34 cellular contexts compared by ENCODE assay signal in the genomic region with DNA sequence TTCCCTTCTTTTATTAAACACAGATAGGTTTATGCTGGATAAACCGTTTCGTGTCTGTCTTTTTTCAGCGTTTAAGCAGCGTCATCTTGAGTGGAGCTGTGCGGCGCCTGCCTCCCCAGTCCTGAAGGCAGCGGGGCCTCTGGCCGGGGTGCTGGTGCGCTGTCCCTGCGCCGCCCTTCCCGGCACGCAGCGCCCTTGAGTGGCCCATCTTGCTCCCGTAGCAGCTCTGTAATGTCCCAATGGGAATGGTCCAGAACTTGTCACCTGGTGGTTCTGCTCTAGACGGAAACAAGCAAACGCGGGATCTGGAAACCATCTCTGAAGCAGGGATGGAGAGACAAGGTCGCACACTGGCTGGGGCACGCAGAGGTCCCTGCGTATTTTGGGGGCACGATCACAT. TPM values are rescaled to one million over a fixed set of nuclear protein-coding genes. Genes with fewer than 3 reads are reported as not detected.
"Had no signal": no experiment of that assay in that cellular context is flagged by ENCODE, and none has a peak within 500 bp of the region (broad histone marks: within the 10 kb centered on the region; RNA-seq: fewer than 3 reads in every experiment).

No MANE protein-coding gene starts in this region.

- H3K4me1 Mint-ChIP-seq: activated B cell treated with CpG ODN at 0.5 μM for 24 hours; activated CD4-positive, alpha-beta T cell treated with anti-CD3 and anti-CD28 coated beads for 36 hours; activated CD4-positive, alpha-beta T cell treated with anti-CD3 and anti-CD28 coated beads, Interleukin-2, amount 10 ng/mL, durations not matched to agents 24 days and 14 days; activated naive CD4-positive, alpha-beta T cell treated with anti-CD3 and anti-CD28 coated beads, Interleukin-2, amount 50 U/mL, for 24 hours; activated naive CD8-positive, alpha-beta T cell treated with anti-CD3 and anti-CD28 coated beads, Interleukin-2, amount 50 U/mL, for 24 hours; central memory CD8-positive, alpha-beta T cell; endodermal cell; T-cell had no signal

- H3K4me3 ChIP-seq: adrenal gland, body of pancreas, coronary artery, dorsolateral prefrontal cortex had no signal

- DNase-seq: activated B cell treated with CpG ODN at 0.5 μM for 24 hours; activated CD4-positive, alpha-beta memory T cell treated with anti-CD3 and anti-CD28 coated beads for 36 hours; activated CD4-positive, alpha-beta T cell treated with anti-CD3 and anti-CD28 coated beads for 36 hours; activated CD4-positive, alpha-beta T cell treated with anti-CD3 and anti-CD28 coated beads, Interleukin-2, amount 10 ng/mL, durations not matched to agents 24 days and 14 days; activated CD8-positive, alpha-beta memory T cell treated with anti-CD3 and anti-CD28 coated beads, Interleukin-2, amount 10 ng/mL, durations not matched to agents 7 days and 5 days; activated CD8-positive, alpha-beta memory T cell treated with anti-CD3 and anti-CD28 coated beads, Interleukin-2, amount 50 U/mL, for 4 hours; activated CD8-positive, alpha-beta T cell treated with anti-CD3 and anti-CD28 coated beads, Interleukin-2, amount 10 ng/mL, durations not matched to agents 7 days and 5 days; activated effector memory CD4-positive, alpha-beta T cell treated with anti-CD3 and anti-CD28 coated beads, Interleukin-2, amount 50 U/mL, for 16 hours; activated naive CD4-positive, alpha-beta T cell treated with anti-CD3 and anti-CD28 coated beads for 36 hours; activated naive CD8-positive, alpha-beta T cell treated with anti-CD3 and anti-CD28 coated beads for 36 hours; activated naive CD8-positive, alpha-beta T cell treated with anti-CD3 and anti-CD28 coated beads, Interleukin-2, amount 50 U/mL, for 24 hours; activated T-cell treated with anti-CD3 and anti-CD28 coated beads, Interleukin-2, amount 50 U/mL, for 1 hour; activated T-cell treated with anti-CD3 and anti-CD28 coated beads, Interleukin-2, amount 50 U/mL, for 48 hours; adrenal gland; amygdala; aorta; body of pancreas; effector memory CD4-positive, alpha-beta T cell; endodermal cell; foreskin fibroblast; SW 1271; T-cell; T1000; WERI-Rb-1 had no signal

- H3K27ac ChIP-seq: adrenal gland, body of pancreas, coronary artery, dorsolateral prefrontal cortex had no signal

- H3K9me3 Mint-ChIP-seq: activated B cell treated with CpG ODN at 0.5 μM for 24 hours; activated CD4-positive, alpha-beta memory T cell treated with anti-CD3 and anti-CD28 coated beads for 36 hours; activated CD4-positive, alpha-beta T cell treated with anti-CD3 and anti-CD28 coated beads, Interleukin-2, amount 10 ng/mL, durations not matched to agents 24 days and 14 days; activated naive CD4-positive, alpha-beta T cell treated with anti-CD3 and anti-CD28 coated beads for 36 hours; activated naive CD4-positive, alpha-beta T cell treated with anti-CD3 and anti-CD28 coated beads, Interleukin-2, amount 50 U/mL, for 24 hours; activated naive CD8-positive, alpha-beta T cell treated with anti-CD3 and anti-CD28 coated beads for 36 hours; activated naive CD8-positive, alpha-beta T cell treated with anti-CD3 and anti-CD28 coated beads, Interleukin-2, amount 50 U/mL, for 24 hours; activated T-helper 1 cell treated with anti-CD3 and anti-CD28 coated beads, Interleukin-12 subunit alpha, Interleukin-12 subunit beta, Interleukin-2, Interleukin-4 antibody, amounts not matched to agents 30 ng/mL and 10 ng/mL and 1 ng/mL, durations not matched to agents 14 hours and 24 hours and 36 hours; activated T-helper 2 cell treated with anti-CD3 and anti-CD28 coated beads, Interferon-gamma antibody, Interleukin-2, Interleukin-4, amounts not matched to agents 10 μg/mL and 5 μg/mL and 100 μg/mL, durations not matched to agents 14 hours and 24 hours and 36 hours; central memory CD8-positive, alpha-beta T cell; dendritic cell treated with granulocyte-macrophage colony-stimulating factor and Interleukin-4, amounts not matched to agents 40 ng/mL and 50 ng/mL, for 4 days; endodermal cell; T-cell; T-helper 1 cell treated with Interleukin-12 subunit alpha and Interleukin-12 subunit beta and Interleukin-4 antibody, amounts not matched to agents 30 μg/mL and 1 μg/mL, for 36 hours had no signal

- H3K27me3 ChIP-seq: adrenal gland, body of pancreas, dorsolateral prefrontal cortex had no signal

- H3K36me3 Mint-ChIP-seq: activated naive CD4-positive, alpha-beta T cell treated with anti-CD3 and anti-CD28 coated beads, Interleukin-2, amount 50 U/mL, for 24 hours; T-cell had no signal

- H3K27ac Mint-ChIP-seq: activated B cell treated with CpG ODN at 0.5 μM for 24 hours; activated CD4-positive, alpha-beta memory T cell treated with anti-CD3 and anti-CD28 coated beads for 36 hours; activated CD4-positive, alpha-beta T cell treated with anti-CD3 and anti-CD28 coated beads for 36 hours; activated CD4-positive, alpha-beta T cell treated with anti-CD3 and anti-CD28 coated beads, Interleukin-2, amount 10 ng/mL, durations not matched to agents 24 days and 14 days; activated CD8-positive, alpha-beta memory T cell treated with anti-CD3 and anti-CD28 coated beads, Interleukin-2, amount 10 ng/mL, durations not matched to agents 7 days and 5 days; activated CD8-positive, alpha-beta T cell treated with anti-CD3 and anti-CD28 coated beads, Interleukin-2, amount 10 ng/mL, durations not matched to agents 7 days and 5 days; activated naive CD4-positive, alpha-beta T cell treated with anti-CD3 and anti-CD28 coated beads for 36 hours; activated naive CD4-positive, alpha-beta T cell treated with anti-CD3 and anti-CD28 coated beads, Interleukin-2, amount 50 U/mL, for 24 hours; activated naive CD8-positive, alpha-beta T cell treated with anti-CD3 and anti-CD28 coated beads for 36 hours; activated naive CD8-positive, alpha-beta T cell treated with anti-CD3 and anti-CD28 coated beads, Interleukin-2, amount 50 U/mL, for 24 hours; activated T-helper 1 cell treated with anti-CD3 and anti-CD28 coated beads, Interleukin-12 subunit alpha, Interleukin-12 subunit beta, Interleukin-2, Interleukin-4 antibody, amounts not matched to agents 30 ng/mL and 10 ng/mL and 1 ng/mL, durations not matched to agents 14 hours and 24 hours and 36 hours; activated T-helper 2 cell treated with anti-CD3 and anti-CD28 coated beads, Interferon-gamma antibody, Interleukin-2, Interleukin-4, amounts not matched to agents 10 μg/mL and 5 μg/mL and 100 μg/mL, durations not matched to agents 14 hours and 24 hours and 36 hours; dendritic cell treated with granulocyte-macrophage colony-stimulating factor and Interleukin-4, amounts not matched to agents 40 ng/mL and 50 ng/mL, for 4 days; endodermal cell; T-cell; T-helper 1 cell treated with Interleukin-12 subunit alpha and Interleukin-12 subunit beta and Interleukin-4 antibody, amounts not matched to agents 30 μg/mL and 1 μg/mL, for 36 hours had no signal

- ATAC-seq: activated CD4-positive, alpha-beta T cell treated with anti-CD3 and anti-CD28 coated beads for 36 hours; activated CD4-positive, CD25-positive, alpha-beta regulatory T cell treated with anti-CD3 and anti-CD28 coated beads, Interleukin-2, amount 50 U/mL, for 24 hours; activated CD8-positive, alpha-beta memory T cell treated with anti-CD3 and anti-CD28 coated beads, Interleukin-2, amount 10 ng/mL, durations not matched to agents 7 days and 5 days; activated CD8-positive, alpha-beta T cell treated with anti-CD3 and anti-CD28 coated beads, Interleukin-2, amount 10 ng/mL, durations not matched to agents 7 days and 5 days; activated naive CD8-positive, alpha-beta T cell treated with anti-CD3 and anti-CD28 coated beads, Interleukin-2, amount 50 U/mL, for 24 hours; body of pancreas; esophagus mucosa; T-cell had no signal

- H3K4me3 Mint-ChIP-seq: activated B cell treated with CpG ODN at 0.5 μM for 24 hours; activated CD4-positive, alpha-beta memory T cell treated with anti-CD3 and anti-CD28 coated beads for 36 hours; activated CD4-positive, alpha-beta T cell treated with anti-CD3 and anti-CD28 coated beads for 36 hours; activated CD4-positive, alpha-beta T cell treated with anti-CD3 and anti-CD28 coated beads, Interleukin-2, amount 10 ng/mL, durations not matched to agents 24 days and 14 days; activated CD8-positive, alpha-beta memory T cell treated with anti-CD3 and anti-CD28 coated beads, Interleukin-2, amount 10 ng/mL, durations not matched to agents 7 days and 5 days; activated CD8-positive, alpha-beta T cell treated with anti-CD3 and anti-CD28 coated beads, Interleukin-2, amount 10 ng/mL, durations not matched to agents 7 days and 5 days; activated naive CD4-positive, alpha-beta T cell treated with anti-CD3 and anti-CD28 coated beads for 36 hours; activated naive CD4-positive, alpha-beta T cell treated with anti-CD3 and anti-CD28 coated beads, Interleukin-2, amount 50 U/mL, for 24 hours; activated naive CD8-positive, alpha-beta T cell treated with anti-CD3 and anti-CD28 coated beads for 36 hours; activated naive CD8-positive, alpha-beta T cell treated with anti-CD3 and anti-CD28 coated beads, Interleukin-2, amount 50 U/mL, for 24 hours; activated T-helper 1 cell treated with anti-CD3 and anti-CD28 coated beads, Interleukin-12 subunit alpha, Interleukin-12 subunit beta, Interleukin-2, Interleukin-4 antibody, amounts not matched to agents 30 ng/mL and 10 ng/mL and 1 ng/mL, durations not matched to agents 14 hours and 24 hours and 36 hours; central memory CD8-positive, alpha-beta T cell; dendritic cell treated with granulocyte-macrophage colony-stimulating factor and Interleukin-4, amounts not matched to agents 40 ng/mL and 50 ng/mL, for 4 days; endodermal cell; T-cell; T-helper 1 cell treated with Interleukin-12 subunit alpha and Interleukin-12 subunit beta and Interleukin-4 antibody, amounts not matched to agents 30 μg/mL and 1 μg/mL, for 36 hours had no signal

- H3K27me3 Mint-ChIP-seq: activated B cell treated with CpG ODN at 0.5 μM for 24 hours; activated CD4-positive, alpha-beta memory T cell treated with anti-CD3 and anti-CD28 coated beads for 36 hours; activated CD4-positive, alpha-beta T cell treated with anti-CD3 and anti-CD28 coated beads for 36 hours; activated CD4-positive, alpha-beta T cell treated with anti-CD3 and anti-CD28 coated beads, Interleukin-2, amount 10 ng/mL, durations not matched to agents 24 days and 14 days; activated CD8-positive, alpha-beta memory T cell treated with anti-CD3 and anti-CD28 coated beads, Interleukin-2, amount 10 ng/mL, durations not matched to agents 7 days and 5 days; activated naive CD4-positive, alpha-beta T cell treated with anti-CD3 and anti-CD28 coated beads, Interleukin-2, amount 50 U/mL, for 24 hours; activated naive CD8-positive, alpha-beta T cell treated with anti-CD3 and anti-CD28 coated beads for 36 hours; activated naive CD8-positive, alpha-beta T cell treated with anti-CD3 and anti-CD28 coated beads, Interleukin-2, amount 50 U/mL, for 24 hours; central memory CD8-positive, alpha-beta T cell; dendritic cell treated with granulocyte-macrophage colony-stimulating factor and Interleukin-4, amounts not matched to agents 40 ng/mL and 50 ng/mL, for 4 days; T-cell had no signal

- H3K9me3 ChIP-seq: adrenal gland, body of pancreas had no signal

- H3K4me1 ChIP-seq: adrenal gland, body of pancreas had no signal

RNA-seq across cellular contexts. Expression of a gene that starts 24.5 kb away (rescaled TPM):
- total RNA-seq: body of pancreas had no signal
